ENCODE assay signal across 18 cellular contexts in the genomic region with DNA sequence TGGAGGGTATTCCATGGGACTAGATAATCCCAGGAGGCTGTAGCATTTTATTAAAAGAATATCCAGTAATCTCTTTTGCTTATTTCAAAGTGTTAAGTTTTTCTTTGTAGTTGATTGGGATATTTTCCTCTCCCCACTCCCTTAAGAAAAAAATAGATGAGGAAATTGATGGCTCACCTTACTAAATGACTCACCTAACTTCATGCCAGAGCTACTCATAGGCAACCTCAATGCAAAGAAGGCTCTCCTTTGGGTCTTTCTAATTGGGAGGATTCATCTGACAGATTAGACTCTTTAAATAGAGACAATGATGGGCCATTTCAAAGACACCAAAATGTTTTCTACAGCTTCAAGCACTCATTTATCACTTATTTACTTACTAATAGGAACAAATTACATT.
DNase-seq lines count a peak whose midpoint lies in the region; ATAC-seq and TF ChIP-seq lines count a peak whose summit lies in the region.
"Had no signal": no experiment of that assay in that cellular context is flagged by ENCODE, and none has a peak within 500 bp of the region (broad histone marks: within the 10 kb centered on the region; RNA-seq: fewer than 3 reads in every experiment).

No MANE protein-coding gene starts in this region.

- H3K27me3 Mint-ChIP-seq in GM23338 (ENCODE audit: insufficient read depth, low read depth, poor library complexity): no peaks in the 10 kb centered on the region

- H3K9me3 ChIP-seq in mammary epithelial cell (replicated peaks; ENCODE audit: insufficient read depth, low read length): no peaks in the 10 kb centered on the region
- H3K9me3 ChIP-seq: HAP-1, Peyer's patch had no signal

- no peaks in the 10 kb centered on the region for H3F3A ChIP-seq in GM23338 (replicated peaks; ENCODE audit: low read depth)

- peak overlapping the region; percentile 64 for H3K9ac ChIP-seq in mammary epithelial cell (ENCODE audit: insufficient read depth, low read length)

- H3K9me3 Mint-ChIP-seq in GM23338: peaks cover 3% of the 10 kb centered on the region; the same call in 1 of the 3 replicates

- H3K4me1 ChIP-seq in GM23338 (ENCODE audit: insufficient read depth): no peaks in the 10 kb centered on the region
- H3K4me1 ChIP-seq in mammary epithelial cell (ENCODE audit: insufficient read depth, low read length): peaks cover 33% of the 10 kb centered on the region
- H3K4me1 ChIP-seq: Peyer's patch had no signal

- H3K27me3 ChIP-seq in GM23338 (ENCODE audit: insufficient read depth) (no peaks in the 10 kb centered on the region), mammary epithelial cell (ENCODE audit: insufficient read depth, low read length) (no peaks in the 10 kb centered on the region)
- H3K27me3 ChIP-seq: Peyer's patch had no signal

- peaks cover 3% of the 10 kb centered on the region; the same call in 2 of the 3 replicates for H3K4me1 Mint-ChIP-seq in GM23338
- H3K4me1 Mint-ChIP-seq: CD14-positive monocyte had no signal

- no peak overlapping the region for H3K4me3 ChIP-seq in GM23338
- no peak overlapping the region for H3K4me3 ChIP-seq in mammary epithelial cell (replicated peaks in 1 of 3; ENCODE audit: insufficient read depth in 1 of 3, low read depth in 2 of 3, low read length in 3 of 3)
- H3K4me3 ChIP-seq: HAP-1, Peyer's patch had no signal

- no peak for TF ChIP-seq CTCF in GM23338 (conservative IDR thresholded peaks at IDR 0.05; ENCODE audit: low read depth in 2 of 2)
- TF ChIP-seq CTCF in mammary epithelial cell (conservative IDR thresholded peaks at IDR 0.05 in 1 of 2, IDR thresholded peaks at IDR 0.05 in 1 of 2; ENCODE audit: extremely low read depth in 1 of 2, insufficient read depth in 1 of 2, low read depth in 1 of 2, low read length in 2 of 2): no peak
- no peak for TF ChIP-seq CTCF in omental fat pad (IDR thresholded peaks at IDR 0.05)

- H3K27ac ChIP-seq in GM23338 (ENCODE audit: low read depth) (no peak overlapping the region), mammary epithelial cell (ENCODE audit: insufficient read depth, low read depth, low read length) (peak overlapping the region; percentile 76)
- H3K27ac ChIP-seq: Peyer's patch had no signal

- H3K79me2 ChIP-seq in GM23338 (replicated peaks; ENCODE audit: insufficient read depth) (no peaks in the 10 kb centered on the region), mammary epithelial cell (ENCODE audit: insufficient read depth, low read length) (no peaks in the 10 kb centered on the region)

- peaks cover 10% of the 10 kb centered on the region; the same call in 1 of the 2 replicates for H3K9me2 ChIP-seq in GM23338 (ENCODE audit: insufficient read depth)

- no peak overlapping the region for H3K27ac Mint-ChIP-seq in GM23338
- H3K27ac Mint-ChIP-seq: CD14-positive monocyte had no signal

- H3K36me3 Mint-ChIP-seq in GM23338 (ENCODE audit: low read depth): peaks cover 4% of the 10 kb centered on the region; the same call in 2 of the 3 replicates
- H3K36me3 Mint-ChIP-seq: CD14-positive monocyte had no signal

- DNase-seq in GM23338 (ENCODE audit: low spot score) (no peak), NCI-H226 (peak; percentile 37), mammary epithelial cell (peak; percentile 86), kidney tubule cell (ENCODE audit: low spot score) (peak; percentile 72), germinal center (ENCODE audit: low spot score) (no peak), cortex of kidney (lab: John Stamatoyannopoulos, UW) (no peak), omental fat pad (ENCODE audit: low spot score) (no peak)
- DNase-seq: ACHN, AML-193, COR-L47, DMS153, NCI-H1092 treated with DMSO at 0.1 percent for 48 hours, NCI-H2081 treated with DMSO at 0.1 percent for 48 hours, NCI-H524 treated with DMSO at 0.1 percent for 48 hours, Peyer's patch had no signal

- intact Hi-C loops in mammary epithelial cell (cut with micrococcal nuclease): no loop called here

- no TSS peak for BruUV-seq in mammary epithelial cell (replicated peaks; lab: Mats Ljungman, UMichigan)

- H2AFZ ChIP-seq in GM23338 (peak overlapping the region; percentile 9; the same call in 1 of the 2 replicates), mammary epithelial cell (ENCODE audit: low read depth, low read length) (no peak overlapping the region)

- CTCF ChIA-PET in mammary epithelial cell (lab: Charles Lee; ENCODE audit: low non-redundant PET): interaction anchor here (0.7 kb wide), 1 partner anchor 79 kb away, joined by 5 read pairs; no protein-coding TSS in a partner anchor

- ATAC-seq in GM23338: no peak
- no peak for ATAC-seq in HG02870 (IDR thresholded peaks at IDR 0.05; ENCODE audit: unreplicated experiment)
- ATAC-seq in omental fat pad (ENCODE audit: low FRiP score): no peak

- in situ Hi-C loops in mammary epithelial cell (cut with MboI; ENCODE audit: low sequenced_read_pairs in 2 of 2): loop anchor here in 1 of 2 donors (25.0 kb wide), 1 partner anchor 148 kb away; no protein-coding TSS in a partner anchor

- H3K36me3 ChIP-seq in GM23338 (ENCODE audit: insufficient read depth): no peaks in the 10 kb centered on the region; the same call in 1 of the 2 replicates
- no peaks in the 10 kb centered on the region for H3K36me3 ChIP-seq in mammary epithelial cell (ENCODE audit: insufficient read depth, low read length)
- H3K36me3 ChIP-seq: HAP-1, Peyer's patch had no signal

- H3K4me3 Mint-ChIP-seq in GM23338: no peak overlapping the region
- H3K4me3 Mint-ChIP-seq: CD14-positive monocyte had no signal

- H3K4me2 ChIP-seq in GM23338 (no peak overlapping the region), mammary epithelial cell (ENCODE audit: insufficient read depth, low read depth, low read length) (peak overlapping the region; percentile 30)

- dilution Hi-C loops in mammary epithelial cell (cut with HindIII; ENCODE audit: low sequenced_read_pairs): no loop called here

- H4K20me1 ChIP-seq in GM23338 (replicated peaks; ENCODE audit: insufficient read depth): no peaks in the 10 kb centered on the region
- no peaks in the 10 kb centered on the region for H4K20me1 ChIP-seq in mammary epithelial cell (ENCODE audit: insufficient read depth, low read length)

TF ChIP-seq in GM23338, 12 proteins besides CTCF, POLR2A, EP300 and RAD21 (continues in another document):
- TF ChIP-seq EZH2phosphoT487 (IDR thresholded peaks at IDR 0.05; ENCODE audit: unreplicated experiment) (no peak), STAT1 (IDR thresholded peaks at IDR 0.05; ENCODE audit: unreplicated experiment) (no peak), ZNF331 (CRISPR knock-in tag; IDR thresholded peaks at IDR 0.05; ENCODE audit: low read depth) (no peak)
- TF ChIP-seq, protein P1, sequence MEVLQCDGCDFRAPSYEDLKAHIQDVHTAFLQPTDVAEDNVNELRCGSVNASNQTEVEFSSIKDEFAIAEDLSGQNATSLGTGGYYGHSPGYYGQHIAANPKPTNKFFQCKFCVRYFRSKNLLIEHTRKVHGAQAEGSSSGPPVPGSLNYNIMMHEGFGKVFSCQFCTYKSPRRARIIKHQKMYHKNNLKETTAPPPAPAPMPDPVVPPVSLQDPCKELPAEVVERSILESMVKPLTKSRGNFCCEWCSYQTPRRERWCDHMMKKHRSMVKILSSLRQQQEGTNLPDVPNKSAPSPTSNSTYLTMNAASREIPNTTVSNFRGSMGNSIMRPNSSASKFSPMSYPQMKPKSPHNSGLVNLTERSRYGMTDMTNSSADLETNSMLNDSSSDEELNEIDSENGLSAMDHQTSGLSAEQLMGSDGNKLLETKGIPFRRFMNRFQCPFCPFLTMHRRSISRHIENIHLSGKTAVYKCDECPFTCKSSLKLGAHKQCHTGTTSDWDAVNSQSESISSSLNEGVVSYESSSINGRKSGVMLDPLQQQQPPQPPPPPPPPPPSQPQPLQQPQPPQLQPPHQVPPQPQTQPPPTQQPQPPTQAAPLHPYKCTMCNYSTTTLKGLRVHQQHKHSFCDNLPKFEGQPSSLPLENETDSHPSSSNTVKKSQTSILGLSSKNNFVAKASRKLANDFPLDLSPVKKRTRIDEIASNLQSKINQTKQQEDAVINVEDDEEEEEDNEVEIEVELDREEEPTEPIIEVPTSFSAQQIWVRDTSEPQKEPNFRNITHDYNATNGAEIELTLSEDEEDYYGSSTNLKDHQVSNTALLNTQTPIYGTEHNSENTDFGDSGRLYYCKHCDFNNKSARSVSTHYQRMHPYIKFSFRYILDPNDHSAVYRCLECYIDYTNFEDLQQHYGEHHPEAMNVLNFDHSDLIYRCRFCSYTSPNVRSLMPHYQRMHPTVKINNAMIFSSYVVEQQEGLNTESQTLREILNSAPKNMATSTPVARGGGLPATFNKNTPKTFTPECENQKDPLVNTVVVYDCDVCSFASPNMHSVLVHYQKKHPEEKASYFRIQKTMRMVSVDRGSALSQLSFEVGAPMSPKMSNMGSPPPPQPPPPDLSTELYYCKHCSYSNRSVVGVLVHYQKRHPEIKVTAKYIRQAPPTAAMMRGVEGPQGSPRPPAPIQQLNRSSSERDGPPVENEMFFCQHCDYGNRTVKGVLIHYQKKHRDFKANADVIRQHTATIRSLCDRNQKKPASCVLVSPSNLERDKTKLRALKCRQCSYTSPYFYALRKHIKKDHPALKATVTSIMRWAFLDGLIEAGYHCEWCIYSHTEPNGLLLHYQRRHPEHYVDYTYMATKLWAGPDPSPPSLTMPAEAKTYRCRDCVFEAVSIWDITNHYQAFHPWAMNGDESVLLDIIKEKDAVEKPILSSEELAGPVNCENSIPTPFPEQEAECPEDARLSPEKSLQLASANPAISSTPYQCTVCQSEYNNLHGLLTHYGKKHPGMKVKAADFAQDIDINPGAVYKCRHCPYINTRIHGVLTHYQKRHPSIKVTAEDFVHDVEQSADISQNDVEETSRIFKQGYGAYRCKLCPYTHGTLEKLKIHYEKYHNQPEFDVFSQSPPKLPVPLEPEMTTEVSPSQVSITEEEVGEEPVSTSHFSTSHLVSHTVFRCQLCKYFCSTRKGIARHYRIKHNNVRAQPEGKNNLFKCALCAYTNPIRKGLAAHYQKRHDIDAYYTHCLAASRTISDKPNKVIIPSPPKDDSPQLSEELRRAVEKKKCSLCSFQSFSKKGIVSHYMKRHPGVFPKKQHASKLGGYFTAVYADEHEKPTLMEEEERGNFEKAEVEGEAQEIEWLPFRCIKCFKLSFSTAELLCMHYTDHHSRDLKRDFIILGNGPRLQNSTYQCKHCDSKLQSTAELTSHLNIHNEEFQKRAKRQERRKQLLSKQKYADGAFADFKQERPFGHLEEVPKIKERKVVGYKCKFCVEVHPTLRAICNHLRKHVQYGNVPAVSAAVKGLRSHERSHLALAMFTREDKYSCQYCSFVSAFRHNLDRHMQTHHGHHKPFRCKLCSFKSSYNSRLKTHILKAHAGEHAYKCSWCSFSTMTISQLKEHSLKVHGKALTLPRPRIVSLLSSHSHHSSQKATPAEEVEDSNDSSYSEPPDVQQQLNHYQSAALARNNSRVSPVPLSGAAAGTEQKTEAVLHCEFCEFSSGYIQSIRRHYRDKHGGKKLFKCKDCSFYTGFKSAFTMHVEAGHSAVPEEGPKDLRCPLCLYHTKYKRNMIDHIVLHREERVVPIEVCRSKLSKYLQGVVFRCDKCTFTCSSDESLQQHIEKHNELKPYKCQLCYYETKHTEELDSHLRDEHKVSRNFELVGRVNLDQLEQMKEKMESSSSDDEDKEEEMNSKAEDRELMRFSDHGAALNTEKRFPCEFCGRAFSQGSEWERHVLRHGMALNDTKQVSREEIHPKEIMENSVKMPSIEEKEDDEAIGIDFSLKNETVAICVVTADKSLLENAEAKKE (CRISPR knock-in tag; IDR thresholded peaks at IDR 0.05): no peak

Comparison
In these comparisons a context has a peak if more than half of its experiments do, and no peak if none do; other contexts are left out.
1. DNase-seq: peak in NCI-H226 (single experiment), mammary epithelial cell (single experiment) and kidney tubule cell (single experiment); none in GM23338 (single experiment), germinal center (single experiment), cortex of kidney (single experiment) and omental fat pad (single experiment).